In the genomic region with DNA sequence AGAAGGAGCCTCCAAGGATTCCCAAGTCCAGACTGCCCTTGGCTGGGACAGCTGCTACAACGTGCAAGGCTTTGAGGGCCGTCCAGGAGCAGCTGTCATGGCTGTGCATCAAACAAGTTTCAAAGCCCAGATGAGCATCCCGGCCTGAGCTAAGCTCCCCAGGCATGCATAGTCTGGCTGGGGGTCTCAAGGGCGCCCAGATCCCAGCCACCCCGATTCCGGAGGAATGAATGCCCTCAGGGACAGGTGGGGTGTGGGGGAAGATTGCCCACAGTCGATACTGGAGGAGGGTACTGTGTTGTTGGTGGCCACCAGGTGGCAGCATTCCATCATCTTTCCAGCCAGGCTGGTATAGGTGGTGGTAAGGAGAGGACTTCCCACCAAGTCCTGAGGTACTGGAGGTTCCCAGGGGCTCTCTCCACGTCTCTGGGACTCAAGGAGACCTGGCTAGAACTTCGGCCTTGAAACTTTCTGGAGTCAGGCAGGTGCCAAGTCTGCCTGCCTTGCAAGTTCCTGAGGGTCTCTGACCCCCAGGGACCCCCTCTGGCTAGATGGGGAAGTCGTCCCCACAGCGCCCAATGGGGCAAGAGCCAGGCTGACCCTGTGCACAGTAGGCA, we compare ENCODE assay signal across 1 cellular context.
TF ChIP-seq lines count a peak whose summit lies in the region.

No MANE protein-coding gene starts in this region.

TF ChIP-seq in H1, 55 proteins besides CTCF, POLR2A, EP300 and RAD21 (continued from another document):
- TF ChIP-seq MAFK (IDR thresholded peaks at IDR 0.05; ENCODE audit: low read depth, low read length) (no peak), BACH1 (IDR thresholded peaks at IDR 0.05; ENCODE audit: low read length) (no peak), KDM4A (IDR thresholded peaks at IDR 0.05; ENCODE audit: low read depth, low read length, severe bottlenecking) (no peak), NANOG (IDR thresholded peaks at IDR 0.05; ENCODE audit: insufficient read depth, low read depth, low read length, poor library complexity, severe bottlenecking) (peak; percentile 11), RXRA (IDR thresholded peaks at IDR 0.05; ENCODE audit: insufficient read depth, low read depth, low read length) (no peak), ASH2L (IDR thresholded peaks at IDR 0.05; ENCODE audit: low read length) (no peak), TBP (IDR thresholded peaks at IDR 0.05; ENCODE audit: low read depth, low read length) (no peak), SP1 (IDR thresholded peaks at IDR 0.05; ENCODE audit: low read depth, low read length) (no peak), TCF12 (IDR thresholded peaks at IDR 0.05; ENCODE audit: low read depth, low read length) (no peak), CHD1 (IDR thresholded peaks at IDR 0.05; ENCODE audit: low read depth, low read length) (no peak), RFX5 (IDR thresholded peaks at IDR 0.05; ENCODE audit: borderline replicate concordance, low read depth, low read length) (no peak), SAP30 (IDR thresholded peaks at IDR 0.05; ENCODE audit: insufficient read depth, insufficient replicate concordance, low read length) (no peak), SRF (IDR thresholded peaks at IDR 0.05; ENCODE audit: low read depth, low read length) (no peak), TAF1 (IDR thresholded peaks at IDR 0.05; ENCODE audit: low read depth, low read length) (no peak), BCL11A (IDR thresholded peaks at IDR 0.05; ENCODE audit: low read depth in 2 of 2, low read length in 2 of 2) (no peak), SP4 (IDR thresholded peaks at IDR 0.05; ENCODE audit: low read length) (peak; percentile 20; the same call in 1 of the 2 replicates), CEBPB (IDR thresholded peaks at IDR 0.05; ENCODE audit: low read depth, low read length) (no peak), ATF2 (IDR thresholded peaks at IDR 0.05; ENCODE audit: low read length) (0 out of 2 replicates have a peak, but pooled peaks have one; percentile 25), NRF1 (IDR thresholded peaks at IDR 0.05; ENCODE audit: low read depth, low read length) (no peak), GABPA (IDR thresholded peaks at IDR 0.05; ENCODE audit: borderline replicate concordance, insufficient read depth, low read length) (peak; percentile 70; the same call in 1 of the 2 replicates), CREB1 (IDR thresholded peaks at IDR 0.05) (no peak), BRCA1 (IDR thresholded peaks at IDR 0.05; ENCODE audit: low read depth, low read length) (no peak), EGR1 (IDR thresholded peaks at IDR 0.05; ENCODE audit: borderline replicate concordance, low read depth, low read length) (no peak), YY1 (IDR thresholded peaks at IDR 0.05; ENCODE audit: low read depth, low read length) (0 out of 2 replicates have a peak, but pooled peaks have one; percentile 38), CTBP2 (IDR thresholded peaks at IDR 0.05; ENCODE audit: borderline replicate concordance, insufficient read depth, insufficient read length, low read length) (peak; percentile 18), KDM5A (IDR thresholded peaks at IDR 0.05; ENCODE audit: low read length) (no peak), POLR2AphosphoS5 (IDR thresholded peaks at IDR 0.05; ENCODE audit: low read depth, low read length) (peak; percentile 52; the same call in 1 of the 2 replicates), GTF2F1 (IDR thresholded peaks at IDR 0.05; ENCODE audit: borderline replicate concordance, low read depth, low read length) (no peak), POU5F1 (IDR thresholded peaks at IDR 0.05; ENCODE audit: low read depth, low read length) (no peak), SUZ12 (IDR thresholded peaks at IDR 0.05; ENCODE audit: low read length) (no peak)
- TF ChIP-seq, protein P1, sequence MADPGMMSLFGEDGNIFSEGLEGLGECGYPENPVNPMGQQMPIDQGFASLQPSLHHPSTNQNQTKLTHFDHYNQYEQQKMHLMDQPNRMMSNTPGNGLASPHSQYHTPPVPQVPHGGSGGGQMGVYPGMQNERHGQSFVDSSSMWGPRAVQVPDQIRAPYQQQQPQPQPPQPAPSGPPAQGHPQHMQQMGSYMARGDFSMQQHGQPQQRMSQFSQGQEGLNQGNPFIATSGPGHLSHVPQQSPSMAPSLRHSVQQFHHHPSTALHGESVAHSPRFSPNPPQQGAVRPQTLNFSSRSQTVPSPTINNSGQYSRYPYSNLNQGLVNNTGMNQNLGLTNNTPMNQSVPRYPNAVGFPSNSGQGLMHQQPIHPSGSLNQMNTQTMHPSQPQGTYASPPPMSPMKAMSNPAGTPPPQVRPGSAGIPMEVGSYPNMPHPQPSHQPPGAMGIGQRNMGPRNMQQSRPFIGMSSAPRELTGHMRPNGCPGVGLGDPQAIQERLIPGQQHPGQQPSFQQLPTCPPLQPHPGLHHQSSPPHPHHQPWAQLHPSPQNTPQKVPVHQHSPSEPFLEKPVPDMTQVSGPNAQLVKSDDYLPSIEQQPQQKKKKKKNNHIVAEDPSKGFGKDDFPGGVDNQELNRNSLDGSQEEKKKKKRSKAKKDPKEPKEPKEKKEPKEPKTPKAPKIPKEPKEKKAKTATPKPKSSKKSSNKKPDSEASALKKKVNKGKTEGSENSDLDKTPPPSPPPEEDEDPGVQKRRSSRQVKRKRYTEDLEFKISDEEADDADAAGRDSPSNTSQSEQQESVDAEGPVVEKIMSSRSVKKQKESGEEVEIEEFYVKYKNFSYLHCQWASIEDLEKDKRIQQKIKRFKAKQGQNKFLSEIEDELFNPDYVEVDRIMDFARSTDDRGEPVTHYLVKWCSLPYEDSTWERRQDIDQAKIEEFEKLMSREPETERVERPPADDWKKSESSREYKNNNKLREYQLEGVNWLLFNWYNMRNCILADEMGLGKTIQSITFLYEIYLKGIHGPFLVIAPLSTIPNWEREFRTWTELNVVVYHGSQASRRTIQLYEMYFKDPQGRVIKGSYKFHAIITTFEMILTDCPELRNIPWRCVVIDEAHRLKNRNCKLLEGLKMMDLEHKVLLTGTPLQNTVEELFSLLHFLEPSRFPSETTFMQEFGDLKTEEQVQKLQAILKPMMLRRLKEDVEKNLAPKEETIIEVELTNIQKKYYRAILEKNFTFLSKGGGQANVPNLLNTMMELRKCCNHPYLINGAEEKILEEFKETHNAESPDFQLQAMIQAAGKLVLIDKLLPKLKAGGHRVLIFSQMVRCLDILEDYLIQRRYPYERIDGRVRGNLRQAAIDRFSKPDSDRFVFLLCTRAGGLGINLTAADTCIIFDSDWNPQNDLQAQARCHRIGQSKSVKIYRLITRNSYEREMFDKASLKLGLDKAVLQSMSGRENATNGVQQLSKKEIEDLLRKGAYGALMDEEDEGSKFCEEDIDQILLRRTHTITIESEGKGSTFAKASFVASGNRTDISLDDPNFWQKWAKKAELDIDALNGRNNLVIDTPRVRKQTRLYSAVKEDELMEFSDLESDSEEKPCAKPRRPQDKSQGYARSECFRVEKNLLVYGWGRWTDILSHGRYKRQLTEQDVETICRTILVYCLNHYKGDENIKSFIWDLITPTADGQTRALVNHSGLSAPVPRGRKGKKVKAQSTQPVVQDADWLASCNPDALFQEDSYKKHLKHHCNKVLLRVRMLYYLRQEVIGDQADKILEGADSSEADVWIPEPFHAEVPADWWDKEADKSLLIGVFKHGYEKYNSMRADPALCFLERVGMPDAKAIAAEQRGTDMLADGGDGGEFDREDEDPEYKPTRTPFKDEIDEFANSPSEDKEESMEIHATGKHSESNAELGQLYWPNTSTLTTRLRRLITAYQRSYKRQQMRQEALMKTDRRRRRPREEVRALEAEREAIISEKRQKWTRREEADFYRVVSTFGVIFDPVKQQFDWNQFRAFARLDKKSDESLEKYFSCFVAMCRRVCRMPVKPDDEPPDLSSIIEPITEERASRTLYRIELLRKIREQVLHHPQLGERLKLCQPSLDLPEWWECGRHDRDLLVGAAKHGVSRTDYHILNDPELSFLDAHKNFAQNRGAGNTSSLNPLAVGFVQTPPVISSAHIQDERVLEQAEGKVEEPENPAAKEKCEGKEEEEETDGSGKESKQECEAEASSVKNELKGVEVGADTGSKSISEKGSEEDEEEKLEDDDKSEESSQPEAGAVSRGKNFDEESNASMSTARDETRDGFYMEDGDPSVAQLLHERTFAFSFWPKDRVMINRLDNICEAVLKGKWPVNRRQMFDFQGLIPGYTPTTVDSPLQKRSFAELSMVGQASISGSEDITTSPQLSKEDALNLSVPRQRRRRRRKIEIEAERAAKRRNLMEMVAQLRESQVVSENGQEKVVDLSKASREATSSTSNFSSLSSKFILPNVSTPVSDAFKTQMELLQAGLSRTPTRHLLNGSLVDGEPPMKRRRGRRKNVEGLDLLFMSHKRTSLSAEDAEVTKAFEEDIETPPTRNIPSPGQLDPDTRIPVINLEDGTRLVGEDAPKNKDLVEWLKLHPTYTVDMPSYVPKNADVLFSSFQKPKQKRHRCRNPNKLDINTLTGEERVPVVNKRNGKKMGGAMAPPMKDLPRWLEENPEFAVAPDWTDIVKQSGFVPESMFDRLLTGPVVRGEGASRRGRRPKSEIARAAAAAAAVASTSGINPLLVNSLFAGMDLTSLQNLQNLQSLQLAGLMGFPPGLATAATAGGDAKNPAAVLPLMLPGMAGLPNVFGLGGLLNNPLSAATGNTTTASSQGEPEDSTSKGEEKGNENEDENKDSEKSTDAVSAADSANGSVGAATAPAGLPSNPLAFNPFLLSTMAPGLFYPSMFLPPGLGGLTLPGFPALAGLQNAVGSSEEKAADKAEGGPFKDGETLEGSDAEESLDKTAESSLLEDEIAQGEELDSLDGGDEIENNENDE (IDR thresholded peaks at IDR 0.05; ENCODE audit: insufficient replicate concordance, low read length): no peak
